Comparison of ENCODE assay signal across 8 cellular contexts in genomic region chr4:17810260-17811077, GRCh38. TPM values are rescaled to one million over a fixed set of nuclear protein-coding genes. Genes with fewer than 3 reads are reported as not detected.
A peak's percentile ranks its signal among the peaks of the same experiment; 100 is the strongest.
DNase-seq lines count a peak whose midpoint lies in the region; ATAC-seq, FAIRE-seq and TF ChIP-seq lines count a peak whose summit lies in the region.

Gene DCAF16 (minus strand): TSS chr4:17810757. CDS start chr4:17804141, 6,616 bp downstream.
Gene NCAPG (plus strand): TSS chr4:17810979. CDS start chr4:17811078, 99 bp downstream.

- TF ChIP-seq CTCF in H1 (IDR thresholded peaks at IDR 0.05; ENCODE audit: control extremely low read depth in 1 of 3, insufficient read depth in 1 of 3, low read depth in 1 of 3, low read length in 3 of 3), result no peak

- CTCF ChIA-PET in activated CD8-positive, alpha-beta memory T cell treated with anti-CD3 and anti-CD28 coated beads, Interleukin-2, amount 10 ng/mL, durations not matched to agents 7 days and 5 days (lab: Charles Lee), result interaction anchor here (0.6 to 5.2 kb wide), 6 partner anchors 9 to 261 kb away, joined by 4 to 37 read pairs (median 6); partner anchors contain the start of gene MED28
- CTCF ChIA-PET in H1 (lab: Charles Lee; ENCODE audit: partially characterized antibody), result interaction anchor here (0.8 to 3.7 kb wide), 7 partner anchors 9 to 169 kb away, joined by 3 to 23 read pairs (median 3); no protein-coding TSS in a partner anchor

- H3K14ac ChIP-seq in H1 (ENCODE audit: insufficient read length), result peak within 1 kb of the TSS; percentile 6

- H3K18ac ChIP-seq in H1 (ENCODE audit: extremely low read depth, low read length), result peak within 1 kb of the TSS; percentile 95

- peak within 1 kb of the TSS; percentile 71 to 81 for H3K4me2 ChIP-seq in H1 (ENCODE audit: insufficient read depth in 1 of 2, low read depth in 2 of 2, low read length in 2 of 2)

- H3K4ac ChIP-seq in H1 (replicated peaks; ENCODE audit: insufficient read length, low read depth, low read length), result peak within 1 kb of the TSS; percentile 96

- peaks cover 3% of the 10 kb centered on the region; the same call in 1 of the 2 replicates for H3K23me2 ChIP-seq in H1 (ENCODE audit: low read depth, low read length)

- H4K8ac ChIP-seq in H1 (ENCODE audit: extremely low read depth, insufficient read depth, low read length), result peak within 1 kb of the TSS; percentile 99

- H3K56ac ChIP-seq in H1 (replicated peaks; ENCODE audit: insufficient read length, low read depth, low read length), result peak within 1 kb of the TSS; percentile 95

- TF ChIP-seq POLR2A in H1 (IDR thresholded peaks at IDR 0.05; ENCODE audit: control extremely low read depth in 1 of 2, low read depth in 2 of 2, low read length in 2 of 2), result peak; percentile 97 to 98

- H2BK15ac ChIP-seq in H1 (ENCODE audit: low read length), result no peak within 1 kb of the TSS

- H3K4me3 Mint-ChIP-seq in activated CD8-positive, alpha-beta memory T cell treated with anti-CD3 and anti-CD28 coated beads, Interleukin-2, amount 10 ng/mL, durations not matched to agents 7 days and 5 days, result peak within 1 kb of the TSS; percentile 96
- peak within 1 kb of the TSS; percentile 98 for H3K4me3 Mint-ChIP-seq in memory B cell

- H3K36me3 ChIP-seq in NT2/D1 (ENCODE audit: insufficient read depth, insufficient read length, low read length) (peaks cover 77% of the 10 kb centered on the region), H1 (ENCODE audit: control insufficient read depth in 2 of 4, insufficient read depth in 4 of 4, low read length in 3 of 4) (peaks cover 0 to 19% (median 5%) of the 10 kb centered on the region in 4 experiments; a peak in 3 of 8 replicates)

- ATAC-seq in GM21381 (IDR thresholded peaks at IDR 0.05; ENCODE audit: unreplicated experiment), result peak; percentile 88
- peak; percentile 90 for ATAC-seq in activated CD8-positive, alpha-beta memory T cell treated with anti-CD3 and anti-CD28 coated beads, Interleukin-2, amount 10 ng/mL, durations not matched to agents 7 days and 5 days
- peak; percentile 89 for ATAC-seq in memory B cell (ENCODE audit: low read depth)

- no peak within 1 kb of the TSS for H2BK20ac ChIP-seq in H1 (ENCODE audit: low read length)

- H3K9me3 ChIP-seq in NT2/D1 (ENCODE audit: insufficient read depth, low read length) (no peaks in the 10 kb centered on the region), H1 (ENCODE audit: insufficient read depth in 2 of 2, low read depth in 1 of 2, low read length in 1 of 2) (no peaks in the 10 kb centered on the region)

- H3K9ac ChIP-seq in NT2/D1 (ENCODE audit: insufficient read length, low read depth) (peak within 1 kb of the TSS; percentile 95), H1 (replicated peaks in 1 of 4; ENCODE audit: extremely low read depth in 1 of 4, low read depth in 3 of 4, low read length in 3 of 4) (peak within 1 kb of the TSS; percentile 91 to 99 (median 96))

- H2BK5ac ChIP-seq in H1 (ENCODE audit: low read depth, low read length), result peak within 1 kb of the TSS; percentile 96

- no peaks in the 10 kb centered on the region for H3K79me1 ChIP-seq in H1 (ENCODE audit: low read depth, low read length)

- H3K27me3 Mint-ChIP-seq in activated CD8-positive, alpha-beta memory T cell treated with anti-CD3 and anti-CD28 coated beads, Interleukin-2, amount 10 ng/mL, durations not matched to agents 7 days and 5 days, result no peaks in the 10 kb centered on the region
- H3K27me3 Mint-ChIP-seq in memory B cell, result no peaks in the 10 kb centered on the region

- H3K4me3 ChIP-seq in NT2/D1 (ENCODE audit: insufficient read length, low read depth) (peak within 1 kb of the TSS; percentile 92), H1 (ENCODE audit: extremely low read depth in 1 of 4, insufficient read depth in 2 of 4, low read depth in 3 of 4, low read length in 4 of 4) (peak within 1 kb of the TSS; percentile 94 to 98 (median 97))

- H4K5ac ChIP-seq in H1 (ENCODE audit: insufficient read length, low read depth, low read length), result peak within 1 kb of the TSS; percentile 94

- TF ChIP-seq EP300 in H1 (IDR thresholded peaks at IDR 0.05; ENCODE audit: borderline replicate concordance in 1 of 2, low read depth in 2 of 2, low read length in 2 of 2), result no peak

- H2AFZ ChIP-seq in H1 (ENCODE audit: low read length), result 0 out of 2 replicates have a peak within 1 kb of the TSS, but pooled peaks have one; percentile 56

- WGBS in H1 (ENCODE audit: extremely low coverage in 1 of 2, insufficient coverage in 1 of 2, insufficient read length in 1 of 2, insufficient replicate concordance in 2 of 2, low coverage in 1 of 2, low lambda C conversion rate in 2 of 2, missing lambda C conversion rate in 1 of 2), 2 experiments, result 1% methylated on average over 61 of the region's 69 CpGs; no CpG with 5 or more reads in 1 of the 2 experiments

- H3K4me1 ChIP-seq in NT2/D1 (ENCODE audit: insufficient read depth, insufficient read length), result no peaks in the 10 kb centered on the region
- peaks cover 2 to 6% (median 4%) of the 10 kb centered on the region in 4 experiments; a peak in 5 of 7 replicates for H3K4me1 ChIP-seq in H1 (replicated peaks in 1 of 4; ENCODE audit: control insufficient read depth in 3 of 4, insufficient read depth in 4 of 4, low read length in 3 of 4)

- peak within 1 kb of the TSS; percentile 5 for H3K23ac ChIP-seq in H1 (ENCODE audit: insufficient read length)

- H3K27ac Mint-ChIP-seq in activated CD8-positive, alpha-beta memory T cell treated with anti-CD3 and anti-CD28 coated beads, Interleukin-2, amount 10 ng/mL, durations not matched to agents 7 days and 5 days, result peak within 1 kb of the TSS; percentile 98
- H3K27ac Mint-ChIP-seq in memory B cell, result peak within 1 kb of the TSS; percentile 98

- no peak within 1 kb of the TSS for H2BK120ac ChIP-seq in H1 (replicated peaks; ENCODE audit: low read depth, low read length)

- H3K4me1 Mint-ChIP-seq in activated CD8-positive, alpha-beta memory T cell treated with anti-CD3 and anti-CD28 coated beads, Interleukin-2, amount 10 ng/mL, durations not matched to agents 7 days and 5 days, result peaks cover 47% of the 10 kb centered on the region
- peaks cover 31% of the 10 kb centered on the region for H3K4me1 Mint-ChIP-seq in memory B cell

- TF ChIP-seq RAD21 in H1 (IDR thresholded peaks at IDR 0.05 in 1 of 2, conservative IDR thresholded peaks at IDR 0.05 in 1 of 2; ENCODE audit: low read depth in 2 of 2, low read length in 2 of 2), result no peak

- H3K36me3 Mint-ChIP-seq in activated CD8-positive, alpha-beta memory T cell treated with anti-CD3 and anti-CD28 coated beads, Interleukin-2, amount 10 ng/mL, durations not matched to agents 7 days and 5 days, result peaks cover 49% of the 10 kb centered on the region
- peaks cover 2% of the 10 kb centered on the region for H3K36me3 Mint-ChIP-seq in memory B cell

- H2AK5ac ChIP-seq in H1 (ENCODE audit: low read depth, low read length), result peak within 1 kb of the TSS; percentile 75

- H3K27me3 ChIP-seq in NT2/D1 (ENCODE audit: insufficient read depth, insufficient read length), result no peaks in the 10 kb centered on the region
- no peaks in the 10 kb centered on the region for H3K27me3 ChIP-seq in H1 (replicated peaks in 1 of 4; ENCODE audit: control insufficient read depth in 3 of 4, extremely low read depth in 1 of 4, insufficient read depth in 3 of 4, low read length in 3 of 4)

- peak within 1 kb of the TSS; percentile 89 for H4K91ac ChIP-seq in H1 (replicated peaks; ENCODE audit: insufficient read length, low read length)

- H3K9me3 Mint-ChIP-seq in activated CD8-positive, alpha-beta memory T cell treated with anti-CD3 and anti-CD28 coated beads, Interleukin-2, amount 10 ng/mL, durations not matched to agents 7 days and 5 days (ENCODE audit: low read depth), result no peaks in the 10 kb centered on the region
- no peaks in the 10 kb centered on the region for H3K9me3 Mint-ChIP-seq in memory B cell

- peak; percentile 93 for FAIRE-seq in H1 (lab: Jason Lieb, UNC)

- H4K20me1 ChIP-seq in H1 (replicated peaks in 1 of 2; ENCODE audit: control insufficient read depth in 1 of 2, insufficient read depth in 2 of 2, low read length in 2 of 2), result peaks cover 13 to 15% of the 10 kb centered on the region in 2 experiments

- H2BK12ac ChIP-seq in H1 (ENCODE audit: low read depth, low read length), result peak within 1 kb of the TSS; percentile 90

- DNase-seq in COR-L47 (lab: John Stamatoyannopoulos, UW) (peak; percentile 99), HUDEP-2 (lab: John Stamatoyannopoulos, UW; ENCODE audit: unreplicated experiment in 76 of 76) (peak; percentile 53 to 99 (median 97)), NT2/D1 (ENCODE audit: low read depth, low spot score) (peak; percentile 99), H1 (ENCODE audit: low read depth in 1 of 2, low spot score in 2 of 2) (peak; percentile 98 to 99), memory B cell (ENCODE audit: low spot score in 2 of 2) (peak; percentile 99 to 100)
- peak; percentile 99 for DNase-seq in activated CD8-positive, alpha-beta memory T cell treated with anti-CD3 and anti-CD28 coated beads, Interleukin-2, amount 10 ng/mL, durations not matched to agents 7 days and 5 days
- peak; percentile 98 for DNase-seq in stimulated activated CD8-positive, alpha-beta memory T cell treated with anti-CD3 and anti-CD28 coated beads, Interleukin-12 subunit alpha, Interleukin-12 subunit beta, amount 100 ng/mL, for 24 hours (ENCODE audit: extremely low read depth)

- POLR2A ChIA-PET in H1 (lab: Charles Lee; ENCODE audit: partially characterized antibody), result interaction anchor here (0.6 to 3.4 kb wide), 9 partner anchors 12 to 907 kb away, joined by 3 to 19 read pairs (median 4); partner anchors contain the start of genes FAM184B, MED28 and QDPR

- H3K79me2 ChIP-seq in H1 (ENCODE audit: control insufficient read depth in 1 of 2, insufficient read depth in 2 of 2, low read length in 2 of 2), result peaks cover 13 to 95% of the 10 kb centered on the region in 2 experiments

- peak within 1 kb of the TSS; percentile 97 for H3K27ac ChIP-seq in H1 (ENCODE audit: low read depth, low read length)

RNA-seq across cellular contexts. Expression of gene DCAF16, which starts in this region (rescaled TPM):
- 10 to 100 TPM; 38.9 to 56.4 TPM for total RNA-seq in activated CD8-positive, alpha-beta memory T cell treated with anti-CD3 and anti-CD28 coated beads, Interleukin-2, amount 10 ng/mL, durations not matched to agents 7 days and 5 days
- total RNA-seq in H1 (2021; fragmentation: NEBNext Ultra II Directional; extraction: Animal tissue kit (Norgen Biotek cat#: 25700)), result 55.7 and 57.9 TPM in 2 replicates
- 22.7 and 26.5 TPM in 2 replicates for polyA plus RNA-seq in H1 (2011; rRNA removed)
- 26.0 TPM for polyA plus RNA-seq in H1 (2011; cell fraction: cytosol; rRNA removed)
- polyA plus RNA-seq in H1 (2011; cell fraction: nucleus; rRNA removed), result 23.4 TPM
- 28.9 to 33.9 TPM (median 31.1 TPM) in 4 replicates for polyA plus RNA-seq in H1 (2012, experiment 1 of 2)
- 7.3 TPM for polyA plus RNA-seq in H1 (2012, experiment 2 of 2)
- 38.2 TPM for polyA plus RNA-seq in H1 (2013, experiment 1 of 2)
- 35.8 TPM for polyA plus RNA-seq in H1 (2013, experiment 2 of 2)
- 31.4 and 48.1 TPM in 2 replicates for polyA minus RNA-seq in H1 (2011; rRNA and poly(A)+ RNA removed)
- polyA minus RNA-seq in H1 (2011; cell fraction: cytosol; rRNA and poly(A)+ RNA removed), result 30.5 TPM
- 35.2 TPM for polyA minus RNA-seq in H1 (2011; cell fraction: nucleus; rRNA and poly(A)+ RNA removed)

RNA-seq across cellular contexts. Expression of gene NCAPG, which starts in this region (rescaled TPM):
- total RNA-seq in activated CD8-positive, alpha-beta memory T cell treated with anti-CD3 and anti-CD28 coated beads, Interleukin-2, amount 10 ng/mL, durations not matched to agents 7 days and 5 days, result 100 to 1,000 TPM in 1 of 2 experiments, 10 to 100 TPM in 1; 87.5 to 102 TPM
- 52.3 and 56.6 TPM in 2 replicates for total RNA-seq in H1 (2021; fragmentation: NEBNext Ultra II Directional; extraction: Animal tissue kit (Norgen Biotek cat#: 25700))
- polyA plus RNA-seq in H1 (2011; rRNA removed), result 6.8 and 12.9 TPM in 2 replicates
- polyA plus RNA-seq in H1 (2011; cell fraction: cytosol; rRNA removed), result 17.9 TPM
- polyA plus RNA-seq in H1 (2011; cell fraction: nucleus; rRNA removed), result 7.8 TPM
- polyA plus RNA-seq in H1 (2012, experiment 1 of 2), result 20.0 to 38.8 TPM (median 23.6 TPM) in 4 replicates
- 1.9 TPM for polyA plus RNA-seq in H1 (2012, experiment 2 of 2)
- polyA plus RNA-seq in H1 (2013, experiment 1 of 2), result 30.6 TPM
- polyA plus RNA-seq in H1 (2013, experiment 2 of 2), result 29.1 TPM
- polyA minus RNA-seq in H1 (2011; rRNA and poly(A)+ RNA removed), result 21.3 and 25.7 TPM in 2 replicates
- polyA minus RNA-seq in H1 (2011; cell fraction: cytosol; rRNA and poly(A)+ RNA removed), result 16.5 TPM
- polyA minus RNA-seq in H1 (2011; cell fraction: nucleus; rRNA and poly(A)+ RNA removed), result 37.0 TPM

Comparison
In these comparisons a context has a peak if more than half of its experiments do, and no peak if none do; other contexts are left out.
1. Peak in every context shown above with its lines: DNase-seq, ATAC-seq, H3K4me3 ChIP-seq and H3K27ac ChIP-seq.